In the genomic region with DNA sequence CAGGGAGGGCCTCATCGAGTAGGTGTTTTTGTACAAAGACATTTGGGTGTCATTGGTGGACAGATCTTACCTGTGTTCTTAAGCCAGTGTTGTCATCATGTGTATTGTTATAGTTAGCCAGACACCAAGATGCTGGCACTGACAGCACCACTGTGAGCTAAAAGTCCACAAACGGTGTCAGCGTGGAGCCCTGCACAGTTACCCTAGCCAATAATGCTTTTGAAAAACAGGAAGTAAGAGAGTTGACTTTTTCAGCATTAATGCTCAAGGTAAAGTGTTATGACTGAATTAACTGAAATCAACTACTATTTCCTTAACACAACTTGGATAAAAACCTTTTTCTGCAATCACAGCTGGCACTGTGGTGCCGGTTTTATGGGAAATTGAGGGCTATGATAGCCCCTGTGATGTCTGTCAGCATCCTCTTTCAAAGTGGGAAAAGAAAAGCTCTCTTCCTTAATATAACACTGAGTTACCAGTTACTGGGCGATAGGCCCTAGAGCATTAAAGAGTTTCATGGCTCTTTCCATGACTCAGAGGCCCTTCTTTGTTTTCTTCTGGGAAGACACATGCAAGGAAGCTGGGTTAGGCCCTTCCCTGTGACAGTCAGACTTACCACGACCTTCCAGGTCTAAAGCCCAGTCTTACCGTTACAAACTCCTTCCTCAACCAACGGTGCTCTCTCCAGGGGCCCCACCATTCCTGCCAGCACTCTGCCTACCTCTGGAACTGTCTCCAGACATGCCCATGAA, we compare ENCODE assay signal across 8 cellular contexts. TPM values are rescaled to one million over a fixed set of nuclear protein-coding genes. Genes with fewer than 3 reads are reported as not detected.
DNase-seq lines count a peak whose midpoint lies in the region; ATAC-seq and TF ChIP-seq lines count a peak whose summit lies in the region.
"Not testable (repeated sequence)": the region's sequence is repeated elsewhere in the genome, so short reads cannot be mapped to it uniquely, and the experiment has no call there.

No MANE protein-coding gene starts in this region.

- not testable (repeated sequence) for DNase-seq in CD4-positive, alpha-beta T cell; RWPE2 (ENCODE audit: low spot score); activated naive CD8-positive, alpha-beta T cell treated with anti-CD3 and anti-CD28 coated beads, Interleukin-2, amount 10 ng/mL, durations not matched to agents 7 days and 5 days; left lobe of liver (ENCODE audit: low spot score); naive B cell; stimulated activated naive B cell treated with anti-CD40 and anti-IgM and Interleukin-4, amounts not matched to agents 10 μg/mL and 1 μg/mL and 100 μg/mL, for 72 hours

- not testable (repeated sequence) for H3K36me3 Mint-ChIP-seq in CD4-positive, alpha-beta T cell (ENCODE audit: low read depth); activated naive CD8-positive, alpha-beta T cell treated with anti-CD3 and anti-CD28 coated beads, Interleukin-2, amount 10 ng/mL, durations not matched to agents 7 days and 5 days; naive B cell; stimulated activated naive B cell treated with anti-CD40 and anti-IgM and Interleukin-4, amounts not matched to agents 10 μg/mL and 1 μg/mL and 100 μg/mL, for 72 hours

- not testable (repeated sequence) for H3K27ac ChIP-seq in CD4-positive, alpha-beta T cell (ENCODE audit: low read depth, low read length); RWPE2 (ENCODE audit: poor library complexity, severe bottlenecking)

- CTCF ChIA-PET in CD4-positive, alpha-beta T cell (lab: Charles Lee), result not testable (repeated sequence)

- not testable (repeated sequence) for H3K4me3 Mint-ChIP-seq in CD4-positive, alpha-beta T cell; activated naive CD8-positive, alpha-beta T cell treated with anti-CD3 and anti-CD28 coated beads, Interleukin-2, amount 10 ng/mL, durations not matched to agents 7 days and 5 days; naive B cell; stimulated activated naive B cell treated with anti-CD40 and anti-IgM and Interleukin-4, amounts not matched to agents 10 μg/mL and 1 μg/mL and 100 μg/mL, for 72 hours

- not testable (repeated sequence) for H3K27me3 ChIP-seq in CD4-positive, alpha-beta T cell (ENCODE audit: control insufficient read depth, insufficient read depth, low read length); RWPE2 (ENCODE audit: insufficient read depth, poor library complexity, severe bottlenecking)

- H3K9me3 ChIP-seq in CD4-positive, alpha-beta T cell (ENCODE audit: control insufficient read depth, low read length); RWPE2 (ENCODE audit: severe bottlenecking): not testable (repeated sequence)

- not testable (repeated sequence) for H3K27me3 Mint-ChIP-seq in CD4-positive, alpha-beta T cell; activated naive CD8-positive, alpha-beta T cell treated with anti-CD3 and anti-CD28 coated beads, Interleukin-2, amount 10 ng/mL, durations not matched to agents 7 days and 5 days; naive B cell; stimulated activated naive B cell treated with anti-CD40 and anti-IgM and Interleukin-4, amounts not matched to agents 10 μg/mL and 1 μg/mL and 100 μg/mL, for 72 hours

- POLR2A ChIA-PET in CD4-positive, alpha-beta T cell (lab: Charles Lee); activated naive CD8-positive, alpha-beta T cell treated with anti-CD3 and anti-CD28 coated beads, Interleukin-2, amount 10 ng/mL, durations not matched to agents 7 days and 5 days (lab: Charles Lee): not testable (repeated sequence)

- not testable (repeated sequence) for H3K4me1 Mint-ChIP-seq in CD4-positive, alpha-beta T cell (ENCODE audit: low read depth); activated naive CD8-positive, alpha-beta T cell treated with anti-CD3 and anti-CD28 coated beads, Interleukin-2, amount 10 ng/mL, durations not matched to agents 7 days and 5 days; naive B cell; stimulated activated naive B cell treated with anti-CD40 and anti-IgM and Interleukin-4, amounts not matched to agents 10 μg/mL and 1 μg/mL and 100 μg/mL, for 72 hours

- peak; percentile 44 for ATAC-seq in CD4-positive, alpha-beta T cell (ENCODE audit: poor library complexity)
- peak; percentile 43 for ATAC-seq in HG02885 (IDR thresholded peaks at IDR 0.05; ENCODE audit: poor library complexity, unreplicated experiment)
- ATAC-seq in RWPE2 (ENCODE audit: low read depth), result 0 out of 3 replicates have a peak, but pooled peaks have one; percentile 21
- peak; percentile 35 to 55 for ATAC-seq in activated CD4-positive, CD25-positive, alpha-beta regulatory T cell treated with anti-CD3 and anti-CD28 coated beads, Interleukin-2, amount 50 U/mL, for 24 hours
- ATAC-seq in activated naive CD8-positive, alpha-beta T cell treated with anti-CD3 and anti-CD28 coated beads, Interleukin-2, amount 10 ng/mL, durations not matched to agents 7 days and 5 days (ENCODE audit: low read depth), result peak; percentile 52
- peak; percentile 37 for ATAC-seq in left lobe of liver
- peak; percentile 72 to 75 for ATAC-seq in naive B cell (ENCODE audit: low read depth in 2 of 2)
- peak; percentile 85 to 88 for ATAC-seq in stimulated activated naive B cell treated with anti-CD40 and anti-IgM and Interleukin-4, amounts not matched to agents 10 μg/mL and 1 μg/mL and 100 μg/mL, for 72 hours (replicated peaks)

- H3K27ac Mint-ChIP-seq in CD4-positive, alpha-beta T cell; activated naive CD8-positive, alpha-beta T cell treated with anti-CD3 and anti-CD28 coated beads, Interleukin-2, amount 10 ng/mL, durations not matched to agents 7 days and 5 days; naive B cell; stimulated activated naive B cell treated with anti-CD40 and anti-IgM and Interleukin-4, amounts not matched to agents 10 μg/mL and 1 μg/mL and 100 μg/mL, for 72 hours: not testable (repeated sequence)

- not testable (repeated sequence) for H3K4me1 ChIP-seq in RWPE2 (ENCODE audit: insufficient read depth, poor library complexity, severe bottlenecking)

- H3K4me3 ChIP-seq in RWPE2 (ENCODE audit: severe bottlenecking), result not testable (repeated sequence)

- intact Hi-C loops in CD4-positive, alpha-beta T cell (cut with DNase I, micrococcal nuclease), result not testable (repeated sequence)

- not testable (repeated sequence) for H3K9me3 Mint-ChIP-seq in CD4-positive, alpha-beta T cell; activated naive CD8-positive, alpha-beta T cell treated with anti-CD3 and anti-CD28 coated beads, Interleukin-2, amount 10 ng/mL, durations not matched to agents 7 days and 5 days; naive B cell; stimulated activated naive B cell treated with anti-CD40 and anti-IgM and Interleukin-4, amounts not matched to agents 10 μg/mL and 1 μg/mL and 100 μg/mL, for 72 hours

- H3K36me3 ChIP-seq in RWPE2 (ENCODE audit: low read depth), result not testable (repeated sequence)

- not testable (repeated sequence) for TF ChIP-seq CTCF in CD4-positive, alpha-beta T cell (IDR thresholded peaks at IDR 0.05); RWPE2 (IDR thresholded peaks at IDR 0.05; ENCODE audit: poor library complexity, severe bottlenecking)

RNA-seq across cellular contexts. Expression of a gene that starts 37.6 kb away (rescaled TPM):
- under 1 TPM in 1 of 2 experiments, not detected in 1; 0.42 TPM for total RNA-seq in CD4-positive, alpha-beta T cell
- total RNA-seq in activated naive CD8-positive, alpha-beta T cell treated with anti-CD3 and anti-CD28 coated beads, Interleukin-2, amount 10 ng/mL, durations not matched to agents 7 days and 5 days, result not detected
- 0.33 TPM for total RNA-seq in left lobe of liver
- polyA plus RNA-seq in naive B cell (ENCODE audit: low read depth in 6 of 6), result 10 to 100 TPM in 1 of 6 donors, 1 to 10 TPM in 5; 5.6 to 12.2 (median 8.2) TPM

Comparison
In these comparisons a context has a peak if more than half of its experiments do, and no peak if none do; other contexts are left out.
1. ATAC-seq: peak in every context shown above with its lines; median percentile 86 in stimulated activated naive B cell treated with anti-CD40 and anti-IgM and Interleukin-4, amounts not matched to agents 10 μg/mL and 1 μg/mL and 100 μg/mL, for 72 hours; 74 in naive B cell; 52 in activated naive CD8-positive, alpha-beta T cell treated with anti-CD3 and anti-CD28 coated beads, Interleukin-2, amount 10 ng/mL, durations not matched to agents 7 days and 5 days; 45 in activated CD4-positive, CD25-positive, alpha-beta regulatory T cell treated with anti-CD3 and anti-CD28 coated beads, Interleukin-2, amount 50 U/mL, for 24 hours; 44 in CD4-positive, alpha-beta T cell; 43 in HG02885; 37 in left lobe of liver; 21 in RWPE2.